1 cellular context compared by ENCODE assay signal in genomic region chr5:142110988-142111687, GRCh38.
TF ChIP-seq lines count a peak whose summit lies in the region.

No MANE protein-coding gene starts in this region.

TF ChIP-seq in HCT116, 20 proteins besides CTCF, POLR2A, EP300 and RAD21 (continued from another document):
- TF ChIP-seq TCF7L2 (IDR thresholded peaks at IDR 0.05; ENCODE audit: borderline replicate concordance, extremely low read depth, insufficient read depth, insufficient read length) (no peak), ZFX (IDR thresholded peaks at IDR 0.05) (no peak), ZBTB33 (IDR thresholded peaks at IDR 0.05; ENCODE audit: extremely low read depth, insufficient replicate concordance, low read length) (no peak), CBX3 (IDR thresholded peaks at IDR 0.05; ENCODE audit: low read depth) (no peak), JUND (IDR thresholded peaks at IDR 0.05) (no peak)
